In the genomic region with DNA sequence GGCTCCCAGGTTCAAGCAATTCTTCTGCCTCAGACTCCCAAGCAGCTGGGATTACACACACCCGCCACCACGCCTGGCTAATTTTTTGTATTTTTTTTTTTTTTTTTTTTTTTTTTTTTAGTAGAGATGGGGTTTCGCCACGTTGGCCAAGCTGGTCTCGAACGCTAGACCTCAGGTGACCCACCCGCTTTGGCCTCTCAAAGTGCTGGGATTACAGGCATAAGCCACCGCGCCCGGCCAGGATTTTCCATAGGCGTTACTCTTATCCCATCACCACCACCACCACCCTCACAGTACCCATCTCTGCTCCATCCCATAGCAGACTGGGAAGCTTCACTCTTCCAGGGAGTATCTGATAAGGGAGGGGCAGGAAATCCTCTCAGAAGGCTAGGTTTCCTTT, we compare ENCODE assay signal across 3 cellular contexts. TPM values are rescaled to one million over a fixed set of nuclear protein-coding genes. Genes with fewer than 3 reads are reported as not detected.
"Had no signal": no experiment of that assay in that cellular context is flagged by ENCODE, and none has a peak within 500 bp of the region (broad histone marks: within the 10 kb centered on the region; RNA-seq: fewer than 3 reads in every experiment).

No MANE protein-coding gene starts in this region.

RNA-seq across cellular contexts. Expression of a gene that starts 3.8 kb away (rescaled TPM):
- total RNA-seq: HepG2, HT1080 had no signal
- polyA plus RNA-seq: HepG2, IgD-negative memory B cell had no signal
